In the genomic region with DNA sequence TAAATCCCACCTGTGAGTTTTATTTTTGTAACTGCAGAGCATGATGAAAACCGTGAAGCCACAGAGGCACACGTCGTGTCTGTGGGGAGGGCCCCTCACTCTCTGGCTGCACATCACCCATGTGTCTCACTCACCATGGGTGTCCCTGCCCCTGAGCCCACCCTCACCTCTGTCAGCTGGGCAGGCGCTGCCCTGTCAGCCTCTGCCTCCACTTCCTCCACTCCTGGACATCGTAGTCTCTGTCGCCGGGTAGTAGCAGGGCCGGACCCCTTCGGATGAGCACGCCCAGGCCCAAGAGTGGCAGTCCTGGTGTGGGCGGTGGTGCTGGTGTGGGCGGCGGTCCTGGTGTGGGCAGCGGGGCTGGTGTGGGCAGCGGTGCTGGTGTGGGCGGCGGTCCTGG, we compare ENCODE assay signal across 1 cellular context.
TF ChIP-seq lines count a peak whose summit lies in the region.

No MANE protein-coding gene starts in this region.

TF ChIP-seq in GM23338, 12 proteins besides CTCF, POLR2A, EP300 and RAD21:
- no peak for TF ChIP-seq JUNB (IDR thresholded peaks at IDR 0.05; ENCODE audit: unreplicated experiment)
- TF ChIP-seq ZNF462 (CRISPR knock-in tag; IDR thresholded peaks at IDR 0.05): no peak
- TF ChIP-seq POLR2AphosphoS5 (IDR thresholded peaks at IDR 0.05; ENCODE audit: low read depth): no peak
- TF ChIP-seq ETS1 (IDR thresholded peaks at IDR 0.05): no peak
- no peak for TF ChIP-seq ZNF331 (CRISPR knock-in tag; IDR thresholded peaks at IDR 0.05; ENCODE audit: low read depth)
- TF ChIP-seq STAT1 (IDR thresholded peaks at IDR 0.05; ENCODE audit: unreplicated experiment): no peak
- TF ChIP-seq EZH2 (IDR thresholded peaks at IDR 0.05; ENCODE audit: low read depth, unreplicated experiment): no peak
- TF ChIP-seq, protein P1, sequence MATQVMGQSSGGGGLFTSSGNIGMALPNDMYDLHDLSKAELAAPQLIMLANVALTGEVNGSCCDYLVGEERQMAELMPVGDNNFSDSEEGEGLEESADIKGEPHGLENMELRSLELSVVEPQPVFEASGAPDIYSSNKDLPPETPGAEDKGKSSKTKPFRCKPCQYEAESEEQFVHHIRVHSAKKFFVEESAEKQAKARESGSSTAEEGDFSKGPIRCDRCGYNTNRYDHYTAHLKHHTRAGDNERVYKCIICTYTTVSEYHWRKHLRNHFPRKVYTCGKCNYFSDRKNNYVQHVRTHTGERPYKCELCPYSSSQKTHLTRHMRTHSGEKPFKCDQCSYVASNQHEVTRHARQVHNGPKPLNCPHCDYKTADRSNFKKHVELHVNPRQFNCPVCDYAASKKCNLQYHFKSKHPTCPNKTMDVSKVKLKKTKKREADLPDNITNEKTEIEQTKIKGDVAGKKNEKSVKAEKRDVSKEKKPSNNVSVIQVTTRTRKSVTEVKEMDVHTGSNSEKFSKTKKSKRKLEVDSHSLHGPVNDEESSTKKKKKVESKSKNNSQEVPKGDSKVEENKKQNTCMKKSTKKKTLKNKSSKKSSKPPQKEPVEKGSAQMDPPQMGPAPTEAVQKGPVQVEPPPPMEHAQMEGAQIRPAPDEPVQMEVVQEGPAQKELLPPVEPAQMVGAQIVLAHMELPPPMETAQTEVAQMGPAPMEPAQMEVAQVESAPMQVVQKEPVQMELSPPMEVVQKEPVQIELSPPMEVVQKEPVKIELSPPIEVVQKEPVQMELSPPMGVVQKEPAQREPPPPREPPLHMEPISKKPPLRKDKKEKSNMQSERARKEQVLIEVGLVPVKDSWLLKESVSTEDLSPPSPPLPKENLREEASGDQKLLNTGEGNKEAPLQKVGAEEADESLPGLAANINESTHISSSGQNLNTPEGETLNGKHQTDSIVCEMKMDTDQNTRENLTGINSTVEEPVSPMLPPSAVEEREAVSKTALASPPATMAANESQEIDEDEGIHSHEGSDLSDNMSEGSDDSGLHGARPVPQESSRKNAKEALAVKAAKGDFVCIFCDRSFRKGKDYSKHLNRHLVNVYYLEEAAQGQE (IDR thresholded peaks at IDR 0.05; ENCODE audit: unreplicated experiment): no peak
- no peak for TF ChIP-seq ZNF114 (CRISPR knock-in tag; IDR thresholded peaks at IDR 0.05)
- no peak for TF ChIP-seq NANOG (IDR thresholded peaks at IDR 0.05; ENCODE audit: borderline replicate concordance)
- TF ChIP-seq CREB1 (CRISPR knock-in tag; IDR thresholded peaks at IDR 0.05; ENCODE audit: low read depth): no peak
